21 cellular contexts compared by ENCODE assay signal in genomic region chr13:25180450-25180794, GRCh38.
A peak's percentile ranks its signal among the peaks of the same experiment; 100 is the strongest.
DNase-seq lines count a peak whose midpoint lies in the region; ATAC-seq lines count a peak whose summit lies in the region.
"Had no signal": no experiment of that assay in that cellular context is flagged by ENCODE, and none has a peak within 500 bp of the region (broad histone marks: within the 10 kb centered on the region; RNA-seq: fewer than 3 reads in every experiment).

No MANE protein-coding gene starts in this region.

- peak overlapping the region; percentile 2 for H3K27ac Mint-ChIP-seq in stimulated activated naive B cell treated with anti-CD40 and anti-IgM and Interleukin-4, amounts not matched to agents 10 μg/mL and 1 μg/mL and 100 μg/mL, for 72 hours
- H3K27ac Mint-ChIP-seq: activated naive CD4-positive, alpha-beta T cell treated with anti-CD3 and anti-CD28 coated beads, Interleukin-2, amount 50 U/mL, for 24 hours; naive thymus-derived CD8-positive, alpha-beta T cell; progenitor cell of endocrine pancreas; stimulated activated naive CD8-positive, alpha-beta T cell treated with anti-CD3 and anti-CD28 coated beads, Interleukin-15, Interleukin-2, amounts not matched to agents 100 ng/mL and 50 ng/mL, for 24 hours; type B pancreatic cell had no signal

- H3K36me3 Mint-ChIP-seq in stimulated activated naive B cell treated with anti-CD40 and anti-IgM and Interleukin-4, amounts not matched to agents 10 μg/mL and 1 μg/mL and 100 μg/mL, for 72 hours = no peaks in the 10 kb centered on the region
- H3K36me3 Mint-ChIP-seq: activated naive CD4-positive, alpha-beta T cell treated with anti-CD3 and anti-CD28 coated beads, Interleukin-2, amount 50 U/mL, for 24 hours; type B pancreatic cell had no signal

- H3K4me3 Mint-ChIP-seq in stimulated activated naive B cell treated with anti-CD40 and anti-IgM and Interleukin-4, amounts not matched to agents 10 μg/mL and 1 μg/mL and 100 μg/mL, for 72 hours = no peak overlapping the region
- H3K4me3 Mint-ChIP-seq: activated naive CD4-positive, alpha-beta T cell treated with anti-CD3 and anti-CD28 coated beads, Interleukin-2, amount 50 U/mL, for 24 hours; naive thymus-derived CD8-positive, alpha-beta T cell; stimulated activated naive CD8-positive, alpha-beta T cell treated with anti-CD3 and anti-CD28 coated beads, Interleukin-15, Interleukin-2, amounts not matched to agents 100 ng/mL and 50 ng/mL, for 24 hours; type B pancreatic cell had no signal

- peak; percentile 9 for ATAC-seq in GM18907 (IDR thresholded peaks at IDR 0.05; ENCODE audit: unreplicated experiment)
- ATAC-seq in HG03520 (IDR thresholded peaks at IDR 0.05; ENCODE audit: unreplicated experiment) = peak; percentile 5
- ATAC-seq in stimulated activated naive B cell treated with anti-CD40 and anti-IgM and Interleukin-4, amounts not matched to agents 10 μg/mL and 1 μg/mL and 100 μg/mL, for 72 hours (replicated peaks) = peak in 1 of 2 donors; percentile 12
- ATAC-seq in HG02970 (IDR thresholded peaks at IDR 0.05; ENCODE audit: low FRiP score, unreplicated experiment) = no peak
- ATAC-seq in GM18520 (IDR thresholded peaks at IDR 0.05; ENCODE audit: unreplicated experiment) = no peak
- ATAC-seq: left cardiac atrium had no signal

- no peak for DNase-seq in caudate nucleus (lab: John Stamatoyannopoulos, UW)
- DNase-seq in stimulated activated naive B cell treated with anti-CD40 and anti-IgM and Interleukin-4, amounts not matched to agents 10 μg/mL and 1 μg/mL and 100 μg/mL, for 72 hours = no peak
- no peak for DNase-seq in activated gamma-delta T cell (lab: John Stamatoyannopoulos, UW)
- no peak for DNase-seq in middle frontal gyrus (ENCODE audit: extremely low spot score, low spot score)
- DNase-seq: activated CD4-positive, CD25-positive, alpha-beta regulatory T cell treated with anti-CD3 and anti-CD28 coated beads, Interleukin-2, amount 50 U/mL, for 72 hours; activated CD8-positive, alpha-beta memory T cell treated with anti-CD3 and anti-CD28 coated beads for 24 hours; activated T-cell treated with anti-CD3 and anti-CD28 coated beads, Interleukin-2, amount 50 U/mL, for 48 hours; DMS79; left cardiac atrium; mesenchymal stem cell; naive thymus-derived CD8-positive, alpha-beta T cell; NCI-H2081 treated with DMSO at 0.1 percent for 48 hours had no signal

- peaks cover 37 to 75% of the 10 kb centered on the region in 2 donors for H3K27me3 Mint-ChIP-seq in stimulated activated naive B cell treated with anti-CD40 and anti-IgM and Interleukin-4, amounts not matched to agents 10 μg/mL and 1 μg/mL and 100 μg/mL, for 72 hours

- H3K4me1 Mint-ChIP-seq in stimulated activated naive B cell treated with anti-CD40 and anti-IgM and Interleukin-4, amounts not matched to agents 10 μg/mL and 1 μg/mL and 100 μg/mL, for 72 hours = peaks cover 9 to 15% of the 10 kb centered on the region in 2 donors
- H3K4me1 Mint-ChIP-seq: activated naive CD4-positive, alpha-beta T cell treated with anti-CD3 and anti-CD28 coated beads, Interleukin-2, amount 50 U/mL, for 24 hours; naive thymus-derived CD8-positive, alpha-beta T cell had no signal

- peak overlapping the region; percentile 80 for H3K27ac ChIP-seq in caudate nucleus (ENCODE audit: low read depth, low read length)
- H3K27ac ChIP-seq: ascending aorta had no signal

- H3K9me3 Mint-ChIP-seq in stimulated activated naive B cell treated with anti-CD40 and anti-IgM and Interleukin-4, amounts not matched to agents 10 μg/mL and 1 μg/mL and 100 μg/mL, for 72 hours = peaks cover 0 to 6% of the 10 kb centered on the region in 2 donors
- H3K9me3 Mint-ChIP-seq: activated naive CD4-positive, alpha-beta T cell treated with anti-CD3 and anti-CD28 coated beads, Interleukin-2, amount 50 U/mL, for 24 hours; stimulated activated naive CD8-positive, alpha-beta T cell treated with anti-CD3 and anti-CD28 coated beads, Interleukin-15, Interleukin-2, amounts not matched to agents 100 ng/mL and 50 ng/mL, for 24 hours; type B pancreatic cell had no signal

Comparison
In these comparisons a context has a peak if more than half of its experiments do, and no peak if none do; other contexts are left out.
1. ATAC-seq: peak in GM18907 (single experiment) and HG03520 (single experiment); none in HG02970 (single experiment) and GM18520 (single experiment).